1 cellular context compared by ENCODE assay signal in genomic region chr14:58272589-58273372, GRCh38.
TF ChIP-seq lines count a peak whose summit lies in the region.

No MANE protein-coding gene starts in this region.

TF ChIP-seq in HepG2, 621 proteins besides CTCF, POLR2A, EP300 and RAD21 (continued from another document and continues in another):
- TF ChIP-seq, protein P1, sequence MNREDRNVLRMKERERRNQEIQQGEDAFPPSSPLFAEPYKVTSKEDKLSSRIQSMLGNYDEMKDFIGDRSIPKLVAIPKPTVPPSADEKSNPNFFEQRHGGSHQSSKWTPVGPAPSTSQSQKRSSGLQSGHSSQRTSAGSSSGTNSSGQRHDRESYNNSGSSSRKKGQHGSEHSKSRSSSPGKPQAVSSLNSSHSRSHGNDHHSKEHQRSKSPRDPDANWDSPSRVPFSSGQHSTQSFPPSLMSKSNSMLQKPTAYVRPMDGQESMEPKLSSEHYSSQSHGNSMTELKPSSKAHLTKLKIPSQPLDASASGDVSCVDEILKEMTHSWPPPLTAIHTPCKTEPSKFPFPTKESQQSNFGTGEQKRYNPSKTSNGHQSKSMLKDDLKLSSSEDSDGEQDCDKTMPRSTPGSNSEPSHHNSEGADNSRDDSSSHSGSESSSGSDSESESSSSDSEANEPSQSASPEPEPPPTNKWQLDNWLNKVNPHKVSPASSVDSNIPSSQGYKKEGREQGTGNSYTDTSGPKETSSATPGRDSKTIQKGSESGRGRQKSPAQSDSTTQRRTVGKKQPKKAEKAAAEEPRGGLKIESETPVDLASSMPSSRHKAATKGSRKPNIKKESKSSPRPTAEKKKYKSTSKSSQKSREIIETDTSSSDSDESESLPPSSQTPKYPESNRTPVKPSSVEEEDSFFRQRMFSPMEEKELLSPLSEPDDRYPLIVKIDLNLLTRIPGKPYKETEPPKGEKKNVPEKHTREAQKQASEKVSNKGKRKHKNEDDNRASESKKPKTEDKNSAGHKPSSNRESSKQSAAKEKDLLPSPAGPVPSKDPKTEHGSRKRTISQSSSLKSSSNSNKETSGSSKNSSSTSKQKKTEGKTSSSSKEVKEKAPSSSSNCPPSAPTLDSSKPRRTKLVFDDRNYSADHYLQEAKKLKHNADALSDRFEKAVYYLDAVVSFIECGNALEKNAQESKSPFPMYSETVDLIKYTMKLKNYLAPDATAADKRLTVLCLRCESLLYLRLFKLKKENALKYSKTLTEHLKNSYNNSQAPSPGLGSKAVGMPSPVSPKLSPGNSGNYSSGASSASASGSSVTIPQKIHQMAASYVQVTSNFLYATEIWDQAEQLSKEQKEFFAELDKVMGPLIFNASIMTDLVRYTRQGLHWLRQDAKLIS (CRISPR knock-in tag; IDR thresholded peaks at IDR 0.05), result no peak
- peak; percentile 70; the same call in 1 of the 2 replicates for TF ChIP-seq RCOR2 (CRISPR knock-in tag; IDR thresholded peaks at IDR 0.05)
- TF ChIP-seq, protein P2, sequence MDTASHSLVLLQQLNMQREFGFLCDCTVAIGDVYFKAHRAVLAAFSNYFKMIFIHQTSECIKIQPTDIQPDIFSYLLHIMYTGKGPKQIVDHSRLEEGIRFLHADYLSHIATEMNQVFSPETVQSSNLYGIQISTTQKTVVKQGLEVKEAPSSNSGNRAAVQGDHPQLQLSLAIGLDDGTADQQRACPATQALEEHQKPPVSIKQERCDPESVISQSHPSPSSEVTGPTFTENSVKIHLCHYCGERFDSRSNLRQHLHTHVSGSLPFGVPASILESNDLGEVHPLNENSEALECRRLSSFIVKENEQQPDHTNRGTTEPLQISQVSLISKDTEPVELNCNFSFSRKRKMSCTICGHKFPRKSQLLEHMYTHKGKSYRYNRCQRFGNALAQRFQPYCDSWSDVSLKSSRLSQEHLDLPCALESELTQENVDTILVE (CRISPR knock-in tag; IDR thresholded peaks at IDR 0.05), result no peak; the same call in 1 of the 2 replicates
- TF ChIP-seq, protein P3, sequence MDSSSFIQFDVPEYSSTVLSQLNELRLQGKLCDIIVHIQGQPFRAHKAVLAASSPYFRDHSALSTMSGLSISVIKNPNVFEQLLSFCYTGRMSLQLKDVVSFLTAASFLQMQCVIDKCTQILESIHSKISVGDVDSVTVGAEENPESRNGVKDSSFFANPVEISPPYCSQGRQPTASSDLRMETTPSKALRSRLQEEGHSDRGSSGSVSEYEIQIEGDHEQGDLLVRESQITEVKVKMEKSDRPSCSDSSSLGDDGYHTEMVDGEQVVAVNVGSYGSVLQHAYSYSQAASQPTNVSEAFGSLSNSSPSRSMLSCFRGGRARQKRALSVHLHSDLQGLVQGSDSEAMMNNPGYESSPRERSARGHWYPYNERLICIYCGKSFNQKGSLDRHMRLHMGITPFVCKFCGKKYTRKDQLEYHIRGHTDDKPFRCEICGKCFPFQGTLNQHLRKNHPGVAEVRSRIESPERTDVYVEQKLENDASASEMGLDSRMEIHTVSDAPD (CRISPR knock-in tag; IDR thresholded peaks at IDR 0.05), result no peak
- TF ChIP-seq FOXA3 (CRISPR knock-in tag; IDR thresholded peaks at IDR 0.05), result peak; percentile 87
- peak; percentile 93 for TF ChIP-seq HNF1A (IDR thresholded peaks at IDR 0.05; ENCODE audit: low read depth)
- TF ChIP-seq HNF1A (CRISPR knock-in tag; IDR thresholded peaks at IDR 0.05; ENCODE audit: borderline replicate concordance), result peak; percentile 97
- TF ChIP-seq ZSCAN20 (CRISPR knock-in tag; IDR thresholded peaks at IDR 0.05; ENCODE audit: borderline replicate concordance), result no peak
- no peak for TF ChIP-seq RFX5 (IDR thresholded peaks at IDR 0.05; ENCODE audit: low read depth, low read length)
- no peak for TF ChIP-seq ZNF350 (CRISPR knock-in tag; IDR thresholded peaks at IDR 0.05; ENCODE audit: borderline replicate concordance, low read depth)
- TF ChIP-seq LCORL (IDR thresholded peaks at IDR 0.05), result peak; percentile 64; the same call in 1 of the 2 replicates
- TF ChIP-seq LCORL (CRISPR knock-in tag; IDR thresholded peaks at IDR 0.05), result peak; percentile 47; the same call in 1 of the 2 replicates
- no peak for TF ChIP-seq ZNF382 (CRISPR knock-in tag; IDR thresholded peaks at IDR 0.05; ENCODE audit: borderline replicate concordance)
- no peak for TF ChIP-seq BORCS8-MEF2B (CRISPR knock-in tag; IDR thresholded peaks at IDR 0.05)
- TF ChIP-seq ZFY (CRISPR knock-in tag; IDR thresholded peaks at IDR 0.05), result no peak
- TF ChIP-seq TIGD3 (CRISPR knock-in tag; IDR thresholded peaks at IDR 0.05; ENCODE audit: borderline replicate concordance), result no peak
- peak; percentile 99 for TF ChIP-seq ZNF691 (CRISPR knock-in tag; IDR thresholded peaks at IDR 0.05; ENCODE audit: borderline replicate concordance, low read depth)
- no peak for TF ChIP-seq ZNF7 (CRISPR knock-in tag; IDR thresholded peaks at IDR 0.05)
- no peak for TF ChIP-seq ZNF589 (CRISPR knock-in tag; conservative IDR thresholded peaks at IDR 0.05)
- TF ChIP-seq ZNF317 (CRISPR knock-in tag; IDR thresholded peaks at IDR 0.05), result no peak
- TF ChIP-seq ZSCAN31 (CRISPR knock-in tag; IDR thresholded peaks at IDR 0.05; ENCODE audit: low read depth), result no peak
- TF ChIP-seq NCOA1 (CRISPR knock-in tag; IDR thresholded peaks at IDR 0.05), result no peak
- peak; percentile 55; the same call in 1 of the 2 replicates for TF ChIP-seq PPARG (CRISPR knock-in tag; conservative IDR thresholded peaks at IDR 0.05)
- no peak for TF ChIP-seq NFRKB (IDR thresholded peaks at IDR 0.05)
- peak; percentile 89 for TF ChIP-seq POLR2AphosphoS2 (IDR thresholded peaks at IDR 0.05; ENCODE audit: low read depth, low read length)
- no peak for TF ChIP-seq HDAC1 (CRISPR knock-in tag; IDR thresholded peaks at IDR 0.05)
- TF ChIP-seq KDM5A (IDR thresholded peaks at IDR 0.05; ENCODE audit: borderline replicate concordance, low read length), result no peak
- TF ChIP-seq ZNF547 (CRISPR knock-in tag; IDR thresholded peaks at IDR 0.05), result no peak
- no peak for TF ChIP-seq ZNF749 (CRISPR knock-in tag; IDR thresholded peaks at IDR 0.05; ENCODE audit: borderline replicate concordance)
- TF ChIP-seq, protein P4, sequence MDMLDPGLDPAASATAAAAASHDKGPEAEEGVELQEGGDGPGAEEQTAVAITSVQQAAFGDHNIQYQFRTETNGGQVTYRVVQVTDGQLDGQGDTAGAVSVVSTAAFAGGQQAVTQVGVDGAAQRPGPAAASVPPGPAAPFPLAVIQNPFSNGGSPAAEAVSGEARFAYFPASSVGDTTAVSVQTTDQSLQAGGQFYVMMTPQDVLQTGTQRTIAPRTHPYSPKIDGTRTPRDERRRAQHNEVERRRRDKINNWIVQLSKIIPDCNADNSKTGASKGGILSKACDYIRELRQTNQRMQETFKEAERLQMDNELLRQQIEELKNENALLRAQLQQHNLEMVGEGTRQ (IDR thresholded peaks at IDR 0.05; ENCODE audit: low read depth, low read length), result no peak
- TF ChIP-seq, protein P4 (CRISPR knock-in tag; IDR thresholded peaks at IDR 0.05; ENCODE audit: borderline replicate concordance), result no peak
- no peak for TF ChIP-seq SOX6 (IDR thresholded peaks at IDR 0.05)
- TF ChIP-seq SOX6 (CRISPR knock-in tag; IDR thresholded peaks at IDR 0.05), result peak; percentile 72; the same call in 1 of the 2 replicates
- no peak for TF ChIP-seq ESRRA (CRISPR knock-in tag; IDR thresholded peaks at IDR 0.05; ENCODE audit: low read depth)
- TF ChIP-seq ZFP1 (CRISPR knock-in tag; IDR thresholded peaks at IDR 0.05), result 0 out of 2 replicates have a peak, but pooled peaks have one; percentile 38
- TF ChIP-seq CREB3 (CRISPR knock-in tag; IDR thresholded peaks at IDR 0.05), result no peak
